18 cellular contexts compared by ENCODE assay signal in the genomic region with DNA sequence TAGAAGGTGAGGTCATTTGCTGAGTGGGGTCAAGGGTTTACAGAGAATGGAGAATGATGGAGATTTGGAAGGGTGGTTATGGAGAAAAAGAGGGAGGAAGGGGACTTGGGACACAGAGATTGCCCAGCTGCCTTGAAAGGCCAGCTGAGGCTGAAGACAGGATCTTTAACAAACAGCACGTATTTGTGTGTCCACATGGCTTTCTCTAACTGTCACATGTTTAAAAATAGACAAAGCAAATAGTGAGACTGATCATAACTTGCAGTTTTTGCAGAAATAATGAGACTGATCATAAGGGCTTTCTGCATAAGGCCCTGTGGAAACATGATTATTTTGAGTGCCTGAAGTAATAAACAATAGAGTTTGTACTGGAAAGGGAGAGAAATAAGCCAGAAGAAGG.
"Had no signal": no experiment of that assay in that cellular context is flagged by ENCODE, and none has a peak within 500 bp of the region (broad histone marks: within the 10 kb centered on the region; RNA-seq: fewer than 3 reads in every experiment).

No MANE protein-coding gene starts in this region.

- H3K36me3 ChIP-seq: esophagus muscularis mucosa, gastrocnemius medialis, heart right ventricle, sigmoid colon, thyroid gland, upper lobe of left lung, uterus had no signal

- H3K27ac Mint-ChIP-seq: dendritic cell treated with granulocyte-macrophage colony-stimulating factor and Interleukin-4, amounts not matched to agents 40 ng/mL and 50 ng/mL, for 4 days; effector memory CD8-positive, alpha-beta T cell; natural killer cell treated with Interleukin-12 subunit alpha and Interleukin-12 subunit beta and Interleukin-15 and Interleukin-18, amount 100 ng/mL, for 72 hours had no signal

- H3K27me3 Mint-ChIP-seq: dendritic cell treated with granulocyte-macrophage colony-stimulating factor and Interleukin-4, amounts not matched to agents 40 ng/mL and 50 ng/mL, for 4 days; effector memory CD8-positive, alpha-beta T cell; natural killer cell treated with Interleukin-12 subunit alpha and Interleukin-12 subunit beta and Interleukin-15 and Interleukin-18, amount 100 ng/mL, for 72 hours had no signal

- H3K9me3 Mint-ChIP-seq: dendritic cell treated with granulocyte-macrophage colony-stimulating factor and Interleukin-4, amounts not matched to agents 40 ng/mL and 50 ng/mL, for 4 days; effector memory CD8-positive, alpha-beta T cell; natural killer cell treated with Interleukin-12 subunit alpha and Interleukin-12 subunit beta and Interleukin-15 and Interleukin-18, amount 100 ng/mL, for 72 hours had no signal

- H3K27me3 ChIP-seq: esophagus muscularis mucosa, gastrocnemius medialis, heart right ventricle, sigmoid colon, thyroid gland, upper lobe of left lung, uterus had no signal

- H3K4me3 ChIP-seq: esophagus muscularis mucosa, gastrocnemius medialis, heart right ventricle, psoas muscle, sigmoid colon, skin epidermis, thyroid gland, upper lobe of left lung, uterus had no signal

- H3K4me1 ChIP-seq: gastrocnemius medialis, psoas muscle, sigmoid colon, thyroid gland, upper lobe of left lung, uterus had no signal

- H3K9me3 ChIP-seq: esophagus muscularis mucosa, gastrocnemius medialis, heart right ventricle, psoas muscle, sigmoid colon, thyroid gland, upper lobe of left lung, uterus had no signal

- DNase-seq: effector memory CD8-positive, alpha-beta T cell; gastrocnemius medialis; heart right ventricle; hypothalamus; islet precursor cell; mammary epithelial cell; psoas muscle; retina; sigmoid colon; stimulated activated CD4-positive, alpha-beta T cell treated with anti-CD3 and anti-CD28 coated beads, Interleukin-12 subunit alpha, Interleukin-12 subunit beta, amount 100 ng/mL, for 4 hours; stimulated activated naive CD4-positive, alpha-beta T cell treated with Interleukin-2 at 50 U/mL for 16 hours; thyroid gland; upper lobe of left lung; uterus had no signal

- H3K4me3 Mint-ChIP-seq: dendritic cell treated with granulocyte-macrophage colony-stimulating factor and Interleukin-4, amounts not matched to agents 40 ng/mL and 50 ng/mL, for 4 days; effector memory CD8-positive, alpha-beta T cell; natural killer cell treated with Interleukin-12 subunit alpha and Interleukin-12 subunit beta and Interleukin-15 and Interleukin-18, amount 100 ng/mL, for 72 hours had no signal

- H3K36me3 Mint-ChIP-seq: natural killer cell treated with Interleukin-12 subunit alpha and Interleukin-12 subunit beta and Interleukin-15 and Interleukin-18, amount 100 ng/mL, for 72 hours had no signal
